1 cellular context compared by ENCODE assay signal in genomic region chr11:10303558-10304363, GRCh38.
A peak's percentile ranks its signal among the peaks of the same experiment; 100 is the strongest.
TF ChIP-seq lines count a peak whose summit lies in the region.

No MANE protein-coding gene starts in this region.

TF ChIP-seq in HepG2, 621 proteins besides CTCF, POLR2A, EP300 and RAD21 (continued from another document and continues in another):
- TF ChIP-seq ZNF737 (CRISPR knock-in tag; IDR thresholded peaks at IDR 0.05; ENCODE audit: borderline replicate concordance) (no peak), ZNF446 (CRISPR knock-in tag; IDR thresholded peaks at IDR 0.05) (no peak), NFKBIZ (CRISPR knock-in tag; IDR thresholded peaks at IDR 0.05) (no peak), PAXIP1 (CRISPR knock-in tag; conservative IDR thresholded peaks at IDR 0.05) (0 out of 2 replicates have a peak, but pooled peaks have one; percentile 5), POLR2G (IDR thresholded peaks at IDR 0.05; ENCODE audit: low read depth, low read length) (peak; percentile 28; the same call in 1 of the 2 replicates), THAP9 (CRISPR knock-in tag; IDR thresholded peaks at IDR 0.05; ENCODE audit: borderline replicate concordance) (no peak), RARG (CRISPR knock-in tag; IDR thresholded peaks at IDR 0.05; ENCODE audit: low read depth) (no peak), POGK (CRISPR knock-in tag; conservative IDR thresholded peaks at IDR 0.05) (0 out of 2 replicates have a peak, but pooled peaks have one; percentile 50), MYC (CRISPR knock-in tag; IDR thresholded peaks at IDR 0.05; ENCODE audit: borderline replicate concordance) (no peak), ZFP37 (CRISPR knock-in tag; IDR thresholded peaks at IDR 0.05; ENCODE audit: borderline replicate concordance) (no peak), ATF4 (CRISPR knock-in tag; IDR thresholded peaks at IDR 0.05) (0 out of 4 replicates have a peak, but pooled peaks of 1 of the 2 experiments have one; percentile 6), NR1H2 (CRISPR knock-in tag; IDR thresholded peaks at IDR 0.05; ENCODE audit: borderline replicate concordance, low read depth) (no peak), KMT2A (CRISPR knock-in tag; IDR thresholded peaks at IDR 0.05) (no peak; the same call in 1 of the 2 replicates), ZNF777 (CRISPR knock-in tag; IDR thresholded peaks at IDR 0.05) (peak; percentile 62; the same call in 1 of the 2 replicates), HHEX (CRISPR knock-in tag; IDR thresholded peaks at IDR 0.05) (no peak), ZBTB44 (CRISPR knock-in tag; IDR thresholded peaks at IDR 0.05) (no peak), ZNF34 (CRISPR knock-in tag; IDR thresholded peaks at IDR 0.05; ENCODE audit: borderline replicate concordance) (no peak), TFAP4 (IDR thresholded peaks at IDR 0.05; ENCODE audit: borderline replicate concordance, low read depth) (no peak), MAF1 (CRISPR knock-in tag; IDR thresholded peaks at IDR 0.05; ENCODE audit: borderline replicate concordance) (0 out of 2 replicates have a peak, but pooled peaks have one; percentile 23), ZNF784 (CRISPR knock-in tag; IDR thresholded peaks at IDR 0.05; ENCODE audit: borderline replicate concordance) (peak; percentile 18; the same call in 1 of the 2 replicates), CBX2 (IDR thresholded peaks at IDR 0.05; ENCODE audit: low read depth, low read length) (no peak), CBX2 (CRISPR knock-in tag; IDR thresholded peaks at IDR 0.05; ENCODE audit: low read depth) (no peak), ZNF740 (CRISPR knock-in tag; IDR thresholded peaks at IDR 0.05) (0 out of 2 replicates have a peak, but pooled peaks have one; percentile 5), TCF7 (IDR thresholded peaks at IDR 0.05; ENCODE audit: low read depth) (no peak), HOXA7 (CRISPR knock-in tag; IDR thresholded peaks at IDR 0.05) (no peak), HBP1 (CRISPR knock-in tag; IDR thresholded peaks at IDR 0.05; ENCODE audit: low read depth) (peak; percentile 16; the same call in 1 of the 2 replicates), PBX2 (CRISPR knock-in tag; IDR thresholded peaks at IDR 0.05) (0 out of 2 replicates have a peak, but pooled peaks have one; percentile 12), SALL1 (CRISPR knock-in tag; IDR thresholded peaks at IDR 0.05) (peak; percentile 13), SRF (IDR thresholded peaks at IDR 0.05; ENCODE audit: low read depth, low read length) (peak; percentile 84), ZNF44 (CRISPR knock-in tag; IDR thresholded peaks at IDR 0.05) (peak; percentile 6; the same call in 1 of the 2 replicates), ZBTB1 (CRISPR knock-in tag; IDR thresholded peaks at IDR 0.05; ENCODE audit: borderline replicate concordance) (no peak), ZFX (CRISPR knock-in tag; IDR thresholded peaks at IDR 0.05; ENCODE audit: low read depth) (peak; percentile 15; the same call in 1 of the 2 replicates), ZEB1 (IDR thresholded peaks at IDR 0.05; ENCODE audit: insufficient replicate concordance, low read depth) (no peak), TAF1 (CRISPR knock-in tag; IDR thresholded peaks at IDR 0.05) (no peak; the same call in 1 of the 2 replicates), ZBTB7B (CRISPR knock-in tag; IDR thresholded peaks at IDR 0.05) (peak; percentile 17; the same call in 1 of the 2 replicates), GTF2F1 (IDR thresholded peaks at IDR 0.05; ENCODE audit: low read length) (0 out of 2 replicates have a peak, but pooled peaks have one; percentile 6), FOXJ3 (CRISPR knock-in tag; IDR thresholded peaks at IDR 0.05; ENCODE audit: borderline replicate concordance) (0 out of 2 replicates have a peak, but pooled peaks have one; percentile 3), STAT5B (CRISPR knock-in tag; IDR thresholded peaks at IDR 0.05) (no peak), ZNF501 (CRISPR knock-in tag; IDR thresholded peaks at IDR 0.05) (0 out of 2 replicates have a peak, but pooled peaks have one; percentile 3), ZNF562 (CRISPR knock-in tag; IDR thresholded peaks at IDR 0.05; ENCODE audit: borderline replicate concordance) (no peak), TIGD3 (CRISPR knock-in tag; IDR thresholded peaks at IDR 0.05; ENCODE audit: borderline replicate concordance) (no peak), POLR2AphosphoS5 (IDR thresholded peaks at IDR 0.05; ENCODE audit: low read depth, low read length) (peak; percentile 50; the same call in 1 of the 2 replicates), ZNF670 (CRISPR knock-in tag; IDR thresholded peaks at IDR 0.05; ENCODE audit: borderline replicate concordance) (no peak), NFKB2 (CRISPR knock-in tag; IDR thresholded peaks at IDR 0.05; ENCODE audit: borderline replicate concordance) (peak; percentile 9; the same call in 1 of the 2 replicates), ZNF12 (CRISPR knock-in tag; IDR thresholded peaks at IDR 0.05) (peak; percentile 14; the same call in 1 of the 2 replicates)
